In genomic region chr12:123363385-123363742, GRCh38 we compare ENCODE assay signal across 8 cellular contexts. TPM values are rescaled to one million over a fixed set of nuclear protein-coding genes. Genes with fewer than 3 reads are reported as not detected.
A peak's percentile ranks its signal among the peaks of the same experiment; 100 is the strongest.
DNase-seq lines count a peak whose midpoint lies in the region; ATAC-seq and TF ChIP-seq lines count a peak whose summit lies in the region.

No MANE protein-coding gene starts in this region.

- POLR2A ChIA-PET in naive thymus-derived CD8-positive, alpha-beta T cell (lab: Charles Lee): interaction anchor here (0.5 to 5.7 kb wide), 6 partner anchors 22 to 1098 kb away, joined by 3 to 72 read pairs (median 4); partner anchors contain the start of genes DDX55, KMT5A and VPS33A

- peak overlapping the region; percentile 83 to 95 (median 92) for H3K27ac Mint-ChIP-seq in naive thymus-derived CD8-positive, alpha-beta T cell

- TF ChIP-seq CTCF in coronary artery (IDR thresholded peaks at IDR 0.05): no peak

- peaks cover 0 to under 1% (median 0%) of the 10 kb centered on the region in 3 donors for H3K36me3 Mint-ChIP-seq in naive thymus-derived CD8-positive, alpha-beta T cell

- H3K4me1 Mint-ChIP-seq in naive thymus-derived CD8-positive, alpha-beta T cell: peaks cover 11 to 37% (median 29%) of the 10 kb centered on the region in 4 donors

- peak overlapping the region; percentile 86 to 95 (median 90) for H3K4me3 Mint-ChIP-seq in naive thymus-derived CD8-positive, alpha-beta T cell

- DNase-seq in NCI-H2029 (lab: John Stamatoyannopoulos, UW) (peak; percentile 16), NCI-H2029 treated with DMSO at 0.1 percent for 48 hours (lab: John Stamatoyannopoulos, UW) (no peak), NCI-H2227 treated with DMSO at 0.1 percent for 48 hours (lab: John Stamatoyannopoulos, UW) (peak; percentile 46), coronary artery (ENCODE audit: low spot score) (no peak), DMS79 treated with DMSO at 0.1 percent for 48 hours (lab: John Stamatoyannopoulos, UW) (no peak)
- DNase-seq in naive thymus-derived CD8-positive, alpha-beta T cell: peak in 2 of 10 donors; percentile 22 to 32

- peak overlapping the region; percentile 82 to 96 for H3K27ac ChIP-seq in coronary artery

- peak overlapping the region; percentile 94 for H3K4me3 ChIP-seq in coronary artery

- no peak for ATAC-seq in naive thymus-derived CD8-positive, alpha-beta T cell
- ATAC-seq in HG03432 (IDR thresholded peaks at IDR 0.05; ENCODE audit: unreplicated experiment) (no peak), GM18873 (IDR thresholded peaks at IDR 0.05; ENCODE audit: low FRiP score, unreplicated experiment) (no peak)

- no peaks in the 10 kb centered on the region for H3K9me3 Mint-ChIP-seq in naive thymus-derived CD8-positive, alpha-beta T cell

- no peaks in the 10 kb centered on the region for H3K27me3 Mint-ChIP-seq in naive thymus-derived CD8-positive, alpha-beta T cell

RNA-seq across cellular contexts. Expression of gene SBNO1, which starts 1.3 kb away (rescaled TPM):
- 10 to 100 TPM; 48.0 to 52.1 TPM for total RNA-seq in naive thymus-derived CD8-positive, alpha-beta T cell
- 10 to 100 TPM; 29.8 to 36.1 (median 36.0) TPM for polyA plus RNA-seq in naive thymus-derived CD8-positive, alpha-beta T cell

RNA-seq across cellular contexts. Expression of gene KMT5A, which starts 20.6 kb away (rescaled TPM):
- total RNA-seq in naive thymus-derived CD8-positive, alpha-beta T cell: 10 to 100 TPM; 23.7 to 26.5 TPM
- polyA plus RNA-seq in naive thymus-derived CD8-positive, alpha-beta T cell: 1 to 10 TPM; 1.0 to 3.3 (median 1.7) TPM

Comparison
In these comparisons a context has a peak if more than half of its experiments do, and no peak if none do; other contexts are left out.
1. DNase-seq: peak in NCI-H2029 (single experiment) and NCI-H2227 treated with DMSO at 0.1 percent for 48 hours (single experiment); none in NCI-H2029 treated with DMSO at 0.1 percent for 48 hours (single experiment), coronary artery (single experiment) and DMS79 treated with DMSO at 0.1 percent for 48 hours (single experiment).